Comparison of ENCODE assay signal across 17 cellular contexts in the genomic region with DNA sequence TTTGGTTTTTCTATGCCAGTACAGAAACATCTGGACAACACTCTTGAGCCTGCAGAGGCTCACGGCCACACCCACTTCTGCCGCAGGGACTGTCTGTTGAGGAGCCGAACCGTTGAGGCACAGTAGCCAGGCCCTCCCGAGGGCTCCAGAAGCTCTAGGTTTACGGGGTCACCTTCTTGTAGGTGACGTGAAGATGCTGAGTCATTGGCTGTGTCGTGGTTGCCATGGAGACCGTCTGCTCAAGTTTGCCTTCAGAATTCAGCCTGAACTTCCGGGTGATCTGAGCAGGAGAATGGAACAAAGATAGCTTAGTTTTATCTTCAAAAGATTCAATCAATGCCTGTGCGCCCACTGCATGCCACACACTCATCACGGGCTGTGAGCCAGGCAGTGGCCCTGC. TPM values are rescaled to one million over a fixed set of nuclear protein-coding genes. Genes with fewer than 3 reads are reported as not detected.
DNase-seq lines count a peak whose midpoint lies in the region; ATAC-seq, FAIRE-seq and TF ChIP-seq lines count a peak whose summit lies in the region.
"Had no signal": no experiment of that assay in that cellular context is flagged by ENCODE, and none has a peak within 500 bp of the region (broad histone marks: within the 10 kb centered on the region; RNA-seq: fewer than 3 reads in every experiment).

No MANE protein-coding gene starts in this region.

- peaks cover 46% of the 10 kb centered on the region for H3K9me3 Mint-ChIP-seq in chondrocyte (ENCODE audit: low read depth)

- TF ChIP-seq CTCF in AG10803 (conservative IDR thresholded peaks at IDR 0.05; ENCODE audit: low read length) (no peak), chondrocyte (IDR thresholded peaks at IDR 0.05) (no peak), heart right ventricle (IDR thresholded peaks at IDR 0.05) (no peak)

- no peaks in the 10 kb centered on the region for H3K27me3 Mint-ChIP-seq in chondrocyte (ENCODE audit: low read depth)
- H3K27me3 Mint-ChIP-seq: activated CD4-positive, alpha-beta T cell treated with anti-CD3 and anti-CD28 coated beads for 36 hours; stimulated activated naive CD8-positive, alpha-beta T cell treated with anti-CD3 and anti-CD28 coated beads, Interleukin-15, amount 100 ng/mL, for 72 hours had no signal

- H3K9me3 ChIP-seq in HUES6 (ENCODE audit: control insufficient read depth, insufficient read depth, low read depth, low read length) (peaks cover 40% of the 10 kb centered on the region), heart right ventricle (peaks cover 0 to 44% (median 26%) of the 10 kb centered on the region in 11 donors)
- H3K9me3 ChIP-seq: colonic mucosa had no signal

- H3K4me3 Mint-ChIP-seq in chondrocyte (ENCODE audit: unreplicated experiment), result no peak overlapping the region
- H3K4me3 Mint-ChIP-seq: activated CD4-positive, alpha-beta T cell treated with anti-CD3 and anti-CD28 coated beads for 36 hours; stimulated activated naive CD8-positive, alpha-beta T cell treated with anti-CD3 and anti-CD28 coated beads, Interleukin-15, amount 100 ng/mL, for 72 hours had no signal

- no peak overlapping the region for H3K9ac ChIP-seq in HUES6 (ENCODE audit: low read length)

- 93 to 95% methylated on average over 12 of the region's 12 CpGs for WGBS in heart right ventricle, 2 donors

- no peak for ATAC-seq in heart right ventricle
- ATAC-seq: activated CD4-positive, alpha-beta T cell treated with anti-CD3 and anti-CD28 coated beads for 36 hours; stimulated activated naive CD8-positive, alpha-beta T cell treated with anti-CD3 and anti-CD28 coated beads, Interleukin-15, amount 100 ng/mL, for 72 hours had no signal

- peaks cover 65% of the 10 kb centered on the region for H3K36me3 Mint-ChIP-seq in chondrocyte (ENCODE audit: low read depth)

- H3K27me3 ChIP-seq in HUES6 (ENCODE audit: control insufficient read depth, insufficient read depth, low read length), result no peaks in the 10 kb centered on the region
- H3K27me3 ChIP-seq in heart right ventricle, result no peaks in the 10 kb centered on the region
- H3K27me3 ChIP-seq: colonic mucosa had no signal

- in situ Hi-C loops in G401 (cut with HindIII; ENCODE audit: low sequenced_read_pairs), result no loop called here

- H3K4me1 Mint-ChIP-seq in chondrocyte (ENCODE audit: low read depth), result no peaks in the 10 kb centered on the region
- H3K4me1 Mint-ChIP-seq: activated CD4-positive, alpha-beta T cell treated with anti-CD3 and anti-CD28 coated beads for 36 hours; stimulated activated naive CD8-positive, alpha-beta T cell treated with anti-CD3 and anti-CD28 coated beads, Interleukin-15, amount 100 ng/mL, for 72 hours had no signal

- no peak overlapping the region for H3K27ac Mint-ChIP-seq in chondrocyte (ENCODE audit: unreplicated experiment)
- H3K27ac Mint-ChIP-seq: activated CD4-positive, alpha-beta T cell treated with anti-CD3 and anti-CD28 coated beads for 36 hours; stimulated activated naive CD8-positive, alpha-beta T cell treated with anti-CD3 and anti-CD28 coated beads, Interleukin-15, amount 100 ng/mL, for 72 hours had no signal

- H3K4me3 ChIP-seq in AG10803 (ENCODE audit: low read length) (no peak overlapping the region), HUES6 (ENCODE audit: low read depth, low read length) (no peak overlapping the region), heart right ventricle (no peak overlapping the region)
- H3K4me3 ChIP-seq: colonic mucosa had no signal

- intact Hi-C loops in heart right ventricle (cut with DNase I), result no loop called here

- H3K27ac ChIP-seq in HUES6 (ENCODE audit: low read depth, low read length), result peak overlapping the region; percentile 59; the same call in 1 of the 2 replicates
- H3K27ac ChIP-seq in heart right ventricle, result no peak overlapping the region
- H3K27ac ChIP-seq: colonic mucosa had no signal

- DNase-seq in AG10803 (ENCODE audit: low read depth) (peak; percentile 49), chondrocyte (ENCODE audit: low spot score) (peak; percentile 37), iris pigment epithelial cell (ENCODE audit: low read depth) (peak; percentile 64), GM19239 (ENCODE audit: insufficient read length, low spot score) (no peak), G401 (ENCODE audit: low spot score) (no peak), activated gamma-delta T cell (lab: John Stamatoyannopoulos, UW) (no peak), heart right ventricle (no peak)
- DNase-seq: activated CD4-positive, alpha-beta T cell treated with anti-CD3 and anti-CD28 coated beads for 36 hours; activated T-cell treated with anti-CD3 and anti-CD28 coated beads, Interleukin-2, amount 50 U/mL, for 1 hour; colonic mucosa; H7; midbrain; NCI-H2029; occipital lobe; SHP77; stimulated activated naive CD8-positive, alpha-beta T cell treated with anti-CD3 and anti-CD28 coated beads, Interleukin-15, amount 100 ng/mL, for 72 hours had no signal

- H3K36me3 ChIP-seq in HUES6 (ENCODE audit: control insufficient read depth, insufficient read depth, low read length) (peaks cover 49% of the 10 kb centered on the region), heart right ventricle (peaks cover 0 to 79% (median 43%) of the 10 kb centered on the region in 9 donors)
- H3K36me3 ChIP-seq: colonic mucosa had no signal

- no peak for FAIRE-seq in GM19239 (lab: Jason Lieb, UNC)

- peaks cover 7% of the 10 kb centered on the region; the same call in 1 of the 2 replicates for H3K4me1 ChIP-seq in HUES6 (ENCODE audit: control insufficient read depth, insufficient read depth, low read length)
- no peaks in the 10 kb centered on the region for H3K4me1 ChIP-seq in heart right ventricle
- H3K4me1 ChIP-seq: colonic mucosa had no signal

RNA-seq across cellular contexts. Expression of gene BOK, which starts 25.9 kb away (rescaled TPM):
- 28.5 to 46.8 TPM (median 44.6 TPM) in 3 replicates for total RNA-seq in chondrocyte
- total RNA-seq in G401 (2014; rRNA removed; shearing (Covaris generic)), result 26.9 and 36.3 TPM in 2 replicates
- 10 to 100 TPM in 1 of 10 donors, 1 to 10 TPM in 9; 2.3 to 15.6 (median 3.3) TPM for total RNA-seq in heart right ventricle
- polyA plus RNA-seq in heart right ventricle, result 10 to 100 TPM in 1 of 2 donors, 1 to 10 TPM in 1; 1.6 to 10.3 TPM

RNA-seq across cellular contexts. Expression of gene THAP4, which starts 52.5 kb away (rescaled TPM):
- total RNA-seq in chondrocyte, result 40.9 to 42.4 TPM (median 41.4 TPM) in 3 replicates
- total RNA-seq in G401 (2014; rRNA removed; shearing (Covaris generic)), result 85.0 and 86.2 TPM in 2 replicates
- total RNA-seq in heart right ventricle, result 100 to 1,000 TPM in 1 of 10 donors, 10 to 100 TPM in 9; 68.7 to 101 (median 75.4) TPM
- polyA plus RNA-seq in heart right ventricle, result 10 to 100 TPM; 80.7 to 92.5 TPM

RNA-seq across cellular contexts. Expression of gene ATG4B, which starts 53.0 kb away (rescaled TPM):
- total RNA-seq in chondrocyte, result 53.1 to 64.0 TPM (median 57.2 TPM) in 3 replicates
- 71.2 and 118 TPM in 2 replicates for total RNA-seq in G401 (2014; rRNA removed; shearing (Covaris generic))
- 10 to 100 TPM; 34.7 to 52.1 (median 41.2) TPM for total RNA-seq in heart right ventricle
- 10 to 100 TPM; 51.1 to 55.7 TPM for polyA plus RNA-seq in heart right ventricle

Comparison
In these comparisons a context has a peak if more than half of its experiments do, and no peak if none do; other contexts are left out.
1. DNase-seq: peak in AG10803 (single experiment), chondrocyte (single experiment) and iris pigment epithelial cell (single experiment); none in GM19239 (single experiment), G401 (single experiment), activated gamma-delta T cell (single experiment) and heart right ventricle (0 of 2).